25 cellular contexts compared by ENCODE assay signal in genomic region chr12:64820593-64820992, GRCh38.
"Had no signal": no experiment of that assay in that cellular context is flagged by ENCODE, and none has a peak within 500 bp of the region (broad histone marks: within the 10 kb centered on the region; RNA-seq: fewer than 3 reads in every experiment).

No MANE protein-coding gene starts in this region.

- H3K27ac ChIP-seq: brain microvascular endothelial cell, neutrophil, ovary, prostate gland, sigmoid colon, transverse colon had no signal

- H3K4me2 ChIP-seq: smooth muscle cell had no signal

- ATAC-seq: esophagus mucosa, left cardiac atrium had no signal

- H3K36me3 ChIP-seq: brain microvascular endothelial cell, neutrophil, ovary, prostate gland, sigmoid colon, transverse colon had no signal

- H3K9me3 ChIP-seq: neutrophil, ovary, prostate gland, sigmoid colon, transverse colon had no signal

- H3K27me3 ChIP-seq: ovary had no signal

- DNase-seq: activated CD4-positive, alpha-beta memory T cell treated with anti-CD3 and anti-CD28 coated beads, Interleukin-2, amount 10 ng/mL, durations not matched to agents 7 days and 5 days; activated CD4-positive, alpha-beta T cell treated with anti-CD3 and anti-CD28 coated beads for 1 hour; activated CD4-positive, alpha-beta T cell treated with anti-CD3 and anti-CD28 coated beads, Interleukin-2, amount 10 ng/mL, durations not matched to agents 7 days and 5 days; activated CD8-positive, alpha-beta memory T cell treated with anti-CD3 and anti-CD28 coated beads, Interleukin-2, amount 50 U/mL, for 48 hours; activated gamma-delta T cell; activated naive CD4-positive, alpha-beta T cell treated with anti-CD3 and anti-CD28 coated beads, Interleukin-2, amount 50 U/mL, for 16 hours; activated T-cell treated with anti-CD3 and anti-CD28 coated beads, Interleukin-2, amount 50 U/mL, for 24 hours; amniotic stem cell; brain microvascular endothelial cell; left cardiac atrium; mammary epithelial cell; naive B cell; nephron progenitor cell; ovary; retina; sigmoid colon; stimulated activated CD4-positive, alpha-beta T cell treated with anti-CD3 and anti-CD28 coated beads, Interleukin-1b, Interleukin-23, amount 100 ng/mL, for 48 hours; stimulated activated naive CD4-positive, alpha-beta T cell; SW 1271; T-helper 9 cell; transverse colon had no signal

- H3K4me3 ChIP-seq: ovary, prostate gland, sigmoid colon, smooth muscle cell, transverse colon had no signal
